In the genomic region with DNA sequence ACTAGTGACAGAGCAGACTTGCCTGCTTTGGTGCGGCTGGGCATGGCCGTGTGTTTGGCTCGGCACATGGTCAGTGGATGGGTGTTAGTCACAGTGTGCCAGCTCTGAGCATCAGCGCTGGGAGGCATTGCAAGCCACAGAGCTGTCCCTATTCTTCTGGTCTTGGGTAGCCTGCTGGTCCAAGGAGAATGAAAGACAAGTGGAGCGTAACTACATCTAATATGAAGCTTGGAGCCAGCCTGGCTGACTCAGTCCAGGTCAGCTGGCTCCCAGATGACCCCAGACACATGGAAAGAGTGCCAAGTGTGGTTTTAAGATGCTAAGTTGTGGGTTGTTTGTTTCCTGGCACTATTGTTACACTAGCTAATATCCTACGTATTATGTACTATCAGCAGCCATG, we compare ENCODE assay signal across 16 cellular contexts.
"Had no signal": no experiment of that assay in that cellular context is flagged by ENCODE, and none has a peak within 500 bp of the region (broad histone marks: within the 10 kb centered on the region; RNA-seq: fewer than 3 reads in every experiment).

No MANE protein-coding gene starts in this region.

- H3K9me3 Mint-ChIP-seq: memory B cell, neural crest cell had no signal

- H3K27ac ChIP-seq: ascending aorta, epithelial cell of prostate, pancreas, right atrium auricular region, thyroid gland, uterus had no signal

- H3K4me1 Mint-ChIP-seq: activated CD4-positive, alpha-beta memory T cell treated with anti-CD3 and anti-CD28 coated beads, Interleukin-2, amount 10 ng/mL, durations not matched to agents 7 days and 5 days; memory B cell; neural crest cell; T-cell had no signal

- H3K4me1 ChIP-seq: ascending aorta, right atrium auricular region, thyroid gland, uterus had no signal

- H3K4me3 ChIP-seq: ascending aorta, pancreas, right atrium auricular region, smooth muscle cell, thyroid gland, uterus had no signal

- H3K36me3 Mint-ChIP-seq: memory B cell, T-cell had no signal

- DNase-seq: activated CD4-positive, alpha-beta memory T cell treated with anti-CD3 and anti-CD28 coated beads, Interleukin-2, amount 10 ng/mL, durations not matched to agents 7 days and 5 days; central memory CD4-positive, alpha-beta T cell; effector memory CD8-positive, alpha-beta T cell; pancreas; T-cell; T1000; thyroid gland; uterus had no signal

- H3K36me3 ChIP-seq: ascending aorta, pancreas, right atrium auricular region, thyroid gland, uterus had no signal

- H3K27me3 ChIP-seq: ascending aorta, pancreas, right atrium auricular region, thyroid gland, uterus had no signal

- H3K4me3 Mint-ChIP-seq: activated CD4-positive, alpha-beta memory T cell treated with anti-CD3 and anti-CD28 coated beads, Interleukin-2, amount 10 ng/mL, durations not matched to agents 7 days and 5 days; dendritic cell treated with granulocyte-macrophage colony-stimulating factor and Interleukin-4, amounts not matched to agents 40 ng/mL and 50 ng/mL, for 4 days; effector memory CD8-positive, alpha-beta T cell; memory B cell; neural crest cell; T-cell had no signal

- H3K27me3 Mint-ChIP-seq: activated CD4-positive, alpha-beta memory T cell treated with anti-CD3 and anti-CD28 coated beads, Interleukin-2, amount 10 ng/mL, durations not matched to agents 7 days and 5 days; dendritic cell treated with granulocyte-macrophage colony-stimulating factor and Interleukin-4, amounts not matched to agents 40 ng/mL and 50 ng/mL, for 4 days; effector memory CD8-positive, alpha-beta T cell; memory B cell; T-cell had no signal

- H3K9me3 ChIP-seq: ascending aorta, pancreas, right atrium auricular region, thyroid gland, uterus had no signal

- H3K27ac Mint-ChIP-seq: activated CD4-positive, alpha-beta memory T cell treated with anti-CD3 and anti-CD28 coated beads, Interleukin-2, amount 10 ng/mL, durations not matched to agents 7 days and 5 days; dendritic cell treated with granulocyte-macrophage colony-stimulating factor and Interleukin-4, amounts not matched to agents 40 ng/mL and 50 ng/mL, for 4 days; effector memory CD8-positive, alpha-beta T cell; memory B cell; T-cell had no signal

- ATAC-seq: effector memory CD8-positive, alpha-beta T cell; left lobe of liver; pancreas; T-cell had no signal
